In genomic region chr1:160460214-160460642, GRCh38 we compare ENCODE assay signal across 11 cellular contexts. TPM values are rescaled to one million over a fixed set of nuclear protein-coding genes. Genes with fewer than 3 reads are reported as not detected.
DNase-seq lines count a peak whose midpoint lies in the region; ATAC-seq, FAIRE-seq and TF ChIP-seq lines count a peak whose summit lies in the region.
"Had no signal": no experiment of that assay in that cellular context is flagged by ENCODE, and none has a peak within 500 bp of the region (broad histone marks: within the 10 kb centered on the region; RNA-seq: fewer than 3 reads in every experiment).

No MANE protein-coding gene starts in this region.

- H3K27ac Mint-ChIP-seq in activated naive CD8-positive, alpha-beta T cell treated with anti-CD3 and anti-CD28 coated beads, Interleukin-2, amount 10 ng/mL, durations not matched to agents 7 days and 5 days: peak overlapping the region; percentile 87

- POLR2A ChIA-PET in activated naive CD8-positive, alpha-beta T cell treated with anti-CD3 and anti-CD28 coated beads, Interleukin-2, amount 10 ng/mL, durations not matched to agents 7 days and 5 days (lab: Charles Lee): no interaction called here
- POLR2A ChIA-PET in HEK293T (lab: Yijun Ruan, JAX): no interaction called here

- H3K27me3 Mint-ChIP-seq in activated naive CD8-positive, alpha-beta T cell treated with anti-CD3 and anti-CD28 coated beads, Interleukin-2, amount 10 ng/mL, durations not matched to agents 7 days and 5 days: no peaks in the 10 kb centered on the region

- no peak for FAIRE-seq in kidney (lab: Jason Lieb, UNC)
- FAIRE-seq: endometrium, H54 had no signal

- no peaks in the 10 kb centered on the region for H3K79me2 ChIP-seq in Karpas-422 (ENCODE audit: low read length)

- peak overlapping the region; percentile 53 for H3K4me2 ChIP-seq in Karpas-422 (ENCODE audit: low read depth, low read length, poor library complexity, severe bottlenecking)

- H3K4me3 ChIP-seq in Karpas-422 (ENCODE audit: low read length): no peak overlapping the region
- H3K4me3 ChIP-seq in kidney (ENCODE audit: low read length in 2 of 2): no peak overlapping the region

- no peaks in the 10 kb centered on the region for H4K20me1 ChIP-seq in Karpas-422 (ENCODE audit: insufficient read depth, low read depth, low read length)

- intact Hi-C loops in kidney (cut with DNase I): no loop called here

- H3K27me3 ChIP-seq in Karpas-422 (ENCODE audit: low read length): no peaks in the 10 kb centered on the region

- peaks cover 2% of the 10 kb centered on the region for H3K36me3 Mint-ChIP-seq in activated naive CD8-positive, alpha-beta T cell treated with anti-CD3 and anti-CD28 coated beads, Interleukin-2, amount 10 ng/mL, durations not matched to agents 7 days and 5 days

- no peak for TF ChIP-seq CTCF in kidney (IDR thresholded peaks at IDR 0.05; ENCODE audit: borderline replicate concordance, extremely low read depth, insufficient read depth)

- H2AFZ ChIP-seq in Karpas-422 (ENCODE audit: low read length): peak overlapping the region; percentile 46

- H3K4me1 Mint-ChIP-seq in activated naive CD8-positive, alpha-beta T cell treated with anti-CD3 and anti-CD28 coated beads, Interleukin-2, amount 10 ng/mL, durations not matched to agents 7 days and 5 days: peaks cover 38% of the 10 kb centered on the region

- H3K27ac ChIP-seq in Karpas-422 (ENCODE audit: low read length): peak overlapping the region; percentile 31
- no peak overlapping the region for H3K27ac ChIP-seq in kidney (ENCODE audit: low read depth in 2 of 2, low read length in 2 of 2)

- H3K9ac ChIP-seq in Karpas-422 (ENCODE audit: low read length) (peak overlapping the region; percentile 13), kidney (ENCODE audit: low read length in 2 of 2) (no peak overlapping the region)

- CTCF ChIA-PET in HEK293T (lab: Yijun Ruan, JAX): no interaction called here

- H3K9me3 ChIP-seq in Karpas-422 (ENCODE audit: low read length): no peaks in the 10 kb centered on the region
- no peaks in the 10 kb centered on the region for H3K9me3 ChIP-seq in kidney (ENCODE audit: control insufficient read depth in 1 of 2, low read length in 2 of 2)

- H3K4me1 ChIP-seq in Karpas-422 (ENCODE audit: low read length): peaks cover 37% of the 10 kb centered on the region
- H3K4me1 ChIP-seq in kidney (ENCODE audit: control insufficient read depth in 1 of 2, insufficient read depth in 1 of 2, low read depth in 1 of 2, low read length in 2 of 2): no peaks in the 10 kb centered on the region

- DNase-seq in stimulated activated CD4-positive, alpha-beta T cell treated with anti-CD3 and anti-CD28 coated beads, Interleukin-4, amount 100 ng/mL, for 24 hours: peak; percentile 18
- no peak for DNase-seq in stimulated activated CD4-positive, alpha-beta T cell treated with anti-CD3 and anti-CD28 coated beads, Interleukin-12 subunit alpha, Interleukin-12 subunit beta, amount 100 ng/mL, for 4 hours
- DNase-seq in Karpas-422 (peak; percentile 62), HEK293T (ENCODE audit: extremely low spot score) (no peak), kidney (no peak), NCI-H2081 treated with DMSO at 0.1 percent for 48 hours (lab: John Stamatoyannopoulos, UW) (no peak)
- DNase-seq in activated naive CD8-positive, alpha-beta T cell treated with anti-CD3 and anti-CD28 coated beads, Interleukin-2, amount 10 ng/mL, durations not matched to agents 7 days and 5 days: no peak
- DNase-seq: NCI-H2029 had no signal

- H3K9me2 ChIP-seq in Karpas-422 (replicated peaks; ENCODE audit: insufficient read depth, low read length): no peaks in the 10 kb centered on the region

- H3K9me3 Mint-ChIP-seq in activated naive CD8-positive, alpha-beta T cell treated with anti-CD3 and anti-CD28 coated beads, Interleukin-2, amount 10 ng/mL, durations not matched to agents 7 days and 5 days: peaks cover 1% of the 10 kb centered on the region

- ATAC-seq in activated naive CD8-positive, alpha-beta T cell treated with anti-CD3 and anti-CD28 coated beads, Interleukin-2, amount 10 ng/mL, durations not matched to agents 7 days and 5 days (ENCODE audit: low read depth): no peak
- no peak for ATAC-seq in HG02642 (IDR thresholded peaks at IDR 0.05; ENCODE audit: poor library complexity, unreplicated experiment)

- H3K36me3 ChIP-seq in Karpas-422 (ENCODE audit: insufficient read depth, low read length) (no peaks in the 10 kb centered on the region; the same call in 1 of the 2 replicates), kidney (ENCODE audit: control insufficient read depth in 1 of 2, insufficient read depth in 2 of 2, low read length in 2 of 2) (no peaks in the 10 kb centered on the region)

- peak overlapping the region; percentile 66 for H3K4me3 Mint-ChIP-seq in activated naive CD8-positive, alpha-beta T cell treated with anti-CD3 and anti-CD28 coated beads, Interleukin-2, amount 10 ng/mL, durations not matched to agents 7 days and 5 days

TF ChIP-seq in HEK293T, 16 proteins besides CTCF, POLR2A, EP300 and RAD21:
- TF ChIP-seq TARDBP (IDR thresholded peaks at IDR 0.05) (no peak), HDGF (IDR thresholded peaks at IDR 0.05; ENCODE audit: borderline replicate concordance) (no peak), ELF4 (IDR thresholded peaks at IDR 0.05) (no peak), ARNT (IDR thresholded peaks at IDR 0.05) (no peak), CTBP1 (IDR thresholded peaks at IDR 0.05; ENCODE audit: borderline replicate concordance) (no peak), SP1 (IDR thresholded peaks at IDR 0.05) (no peak), BHLHE40 (IDR thresholded peaks at IDR 0.05; ENCODE audit: borderline replicate concordance) (no peak), PKNOX1 (IDR thresholded peaks at IDR 0.05) (no peak), FOXA1 (IDR thresholded peaks at IDR 0.05) (no peak)

RNA-seq across cellular contexts. Expression of gene VANGL2, which starts 59.9 kb away (rescaled TPM):
- total RNA-seq in Karpas-422 (2014; rRNA removed; shearing (Covaris generic); ENCODE audit: low replicate concordance): 0.07 TPM in 1 of 2 replicates, not detected in the other
- under 1 TPM; 0.06 to 0.34 TPM for total RNA-seq in activated naive CD8-positive, alpha-beta T cell treated with anti-CD3 and anti-CD28 coated beads, Interleukin-2, amount 10 ng/mL, durations not matched to agents 7 days and 5 days
- 8.1 TPM for total RNA-seq in kidney
- 3.8 TPM for polyA plus RNA-seq in kidney (ENCODE audit: insufficient read depth, low read depth, low replicate concordance)

Comparison
In these comparisons a context has a peak if more than half of its experiments do, and no peak if none do; other contexts are left out.
1. DNase-seq: peak in stimulated activated CD4-positive, alpha-beta T cell treated with anti-CD3 and anti-CD28 coated beads, Interleukin-4, amount 100 ng/mL, for 24 hours (single experiment) and Karpas-422 (single experiment); none in stimulated activated CD4-positive, alpha-beta T cell treated with anti-CD3 and anti-CD28 coated beads, Interleukin-12 subunit alpha, Interleukin-12 subunit beta, amount 100 ng/mL, for 4 hours (single experiment), activated naive CD8-positive, alpha-beta T cell treated with anti-CD3 and anti-CD28 coated beads, Interleukin-2, amount 10 ng/mL, durations not matched to agents 7 days and 5 days (single experiment), HEK293T (single experiment), kidney (single experiment) and NCI-H2081 treated with DMSO at 0.1 percent for 48 hours (single experiment).